8 cellular contexts compared by ENCODE assay signal in the genomic region with DNA sequence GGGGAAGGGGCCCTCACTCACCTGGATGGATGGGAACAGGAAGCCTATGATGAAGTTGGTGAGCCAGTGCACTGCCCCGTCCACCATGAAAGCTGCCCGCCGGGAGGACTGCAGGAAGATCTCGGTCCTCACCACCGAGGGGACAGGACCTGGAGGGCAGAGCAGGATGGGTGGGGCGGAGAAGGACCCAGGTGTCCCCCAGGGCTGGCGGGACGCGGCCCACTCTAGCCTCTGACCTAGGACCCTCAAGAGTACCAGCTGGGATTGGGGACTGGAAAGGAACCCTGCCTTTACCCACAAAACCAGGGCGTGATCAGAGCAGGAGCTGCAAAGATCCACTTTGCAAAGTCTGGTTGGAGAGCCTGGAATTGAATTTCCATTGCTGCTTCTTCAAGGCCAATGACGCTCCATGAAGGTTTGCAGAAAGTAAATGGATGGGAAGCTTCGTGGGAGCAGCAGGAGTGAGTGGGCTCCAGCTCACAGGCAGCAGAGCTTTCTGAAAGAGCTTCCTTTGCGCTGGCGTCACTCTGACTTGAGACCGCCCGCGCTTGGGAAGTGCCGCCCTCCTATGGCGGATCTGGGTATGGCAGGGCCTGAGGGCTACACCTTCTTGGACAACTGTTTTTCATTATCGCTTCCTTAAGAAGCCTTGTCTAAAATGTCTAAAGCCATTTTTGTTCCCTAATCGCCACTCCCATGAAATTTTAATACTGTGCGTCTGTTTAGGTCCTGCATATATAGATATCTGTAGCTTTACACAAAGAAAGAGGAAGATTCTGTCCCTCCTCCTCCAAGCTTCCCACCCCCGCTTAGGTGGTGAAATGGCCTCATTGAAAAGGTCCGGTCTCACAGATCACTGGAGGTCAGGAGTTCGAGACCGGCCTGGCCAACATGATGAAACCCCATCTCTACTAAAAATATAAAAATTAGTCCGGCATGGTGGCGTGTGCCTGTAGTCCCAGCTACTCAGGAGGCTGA. TPM values are rescaled to one million over a fixed set of nuclear protein-coding genes. Genes with fewer than 3 reads are reported as not detected.
DNase-seq lines count a peak whose midpoint lies in the region; ATAC-seq and TF ChIP-seq lines count a peak whose summit lies in the region.

No MANE protein-coding gene starts in this region.

- H3K4me3 ChIP-seq in AG09309 (ENCODE audit: control insufficient read depth, low read depth, low read length): no peak overlapping the region

- DNase-seq in AG09309 (ENCODE audit: low read depth): peak; percentile 35
- peak; percentile 94 for DNase-seq in NCI-H510A treated with DMSO at 0.1 percent for 48 hours (lab: John Stamatoyannopoulos, UW)
- peak; percentile 77 to 82 for DNase-seq in activated CD4-positive, alpha-beta T cell treated with anti-CD3 and anti-CD28 coated beads, Interleukin-2, amount 50 U/mL, for 4 hours
- peak; percentile 88 for DNase-seq in dedifferentiated amniotic fluid mesenchymal stem cell (ENCODE audit: extremely low spot score)
- peak; percentile 74 to 81 for DNase-seq in lung microvascular endothelial cell (ENCODE audit: low read depth in 2 of 2)
- DNase-seq in stimulated activated CD8-positive, alpha-beta memory T cell treated with anti-CD3 and anti-CD28 coated beads, Interleukin-12 subunit alpha, Interleukin-12 subunit beta, amount 100 ng/mL, for 24 hours (ENCODE audit: extremely low read depth): peak; percentile 49

- peak; percentile 92 for TF ChIP-seq CTCF in AG09309 (IDR thresholded peaks at IDR 0.05; ENCODE audit: control insufficient read depth, insufficient read depth, low read depth, low read length, missing control alignments)

- ATAC-seq in GM19035 (IDR thresholded peaks at IDR 0.05; ENCODE audit: unreplicated experiment) (peak; percentile 68), GM18867 (IDR thresholded peaks at IDR 0.05; ENCODE audit: unreplicated experiment) (no peak)

RNA-seq across cellular contexts. Expression of a gene that starts 21.2 kb away (rescaled TPM):
- under 0.01 TPM in 1 of 2 replicates, not detected in the other for total RNA-seq in lung microvascular endothelial cell

RNA-seq across cellular contexts. Expression of a gene that starts 59.4 kb away (rescaled TPM):
- not detected in 2 replicates for total RNA-seq in lung microvascular endothelial cell

Comparison
In these comparisons a context has a peak if more than half of its experiments do, and no peak if none do; other contexts are left out.
1. DNase-seq: peak in every context shown above with its lines; median percentile 94 in NCI-H510A treated with DMSO at 0.1 percent for 48 hours; 88 in dedifferentiated amniotic fluid mesenchymal stem cell; 80 in activated CD4-positive, alpha-beta T cell treated with anti-CD3 and anti-CD28 coated beads, Interleukin-2, amount 50 U/mL, for 4 hours; 78 in lung microvascular endothelial cell; 49 in stimulated activated CD8-positive, alpha-beta memory T cell treated with anti-CD3 and anti-CD28 coated beads, Interleukin-12 subunit alpha, Interleukin-12 subunit beta, amount 100 ng/mL, for 24 hours; 35 in AG09309.